8 cellular contexts compared by ENCODE assay signal in the genomic region with DNA sequence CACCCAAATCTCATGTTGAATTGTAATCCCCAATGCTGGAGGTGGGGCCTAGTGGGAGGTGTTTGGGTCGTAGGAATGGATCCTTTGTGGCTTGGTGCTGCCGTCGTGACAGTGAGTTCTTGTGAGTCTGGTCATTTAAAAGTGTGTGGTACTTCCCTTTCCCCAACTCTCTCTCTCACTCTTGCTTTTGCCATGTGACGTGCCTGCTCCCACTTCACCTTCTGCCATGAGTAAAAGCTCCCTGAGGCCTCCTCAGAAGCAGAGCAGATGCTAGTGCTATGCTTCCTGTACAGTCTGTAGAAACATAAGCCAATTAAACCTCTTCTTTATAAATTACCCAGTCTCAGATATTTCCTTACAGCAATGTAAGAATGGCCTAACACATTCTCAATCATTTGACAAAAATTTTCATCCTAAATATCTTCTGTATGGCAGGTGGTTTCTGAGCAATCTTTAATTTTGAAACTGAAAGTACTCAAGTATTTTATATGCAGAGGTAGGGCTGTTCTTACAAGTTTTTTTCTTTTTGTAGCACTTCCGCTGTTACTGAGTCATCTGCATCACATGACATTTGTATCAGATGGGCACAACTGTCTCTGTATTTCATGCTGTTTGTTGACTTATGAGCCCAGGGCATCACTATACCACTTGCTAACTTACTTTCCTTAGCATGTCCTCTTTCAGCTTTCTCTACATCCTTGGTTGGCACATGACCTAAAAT. TPM values are rescaled to one million over a fixed set of nuclear protein-coding genes. Genes with fewer than 3 reads are reported as not detected.
DNase-seq lines count a peak whose midpoint lies in the region; ATAC-seq and TF ChIP-seq lines count a peak whose summit lies in the region.

No MANE protein-coding gene starts in this region.

- no peaks in the 10 kb centered on the region for H3K27me3 Mint-ChIP-seq in T-helper 2 cell treated with Interferon-gamma antibody and Interleukin-4, amounts not matched to agents 5 μg/mL and 100 μg/mL, for 36 hours (ENCODE audit: low read depth)
- peaks cover 6% of the 10 kb centered on the region for H3K27me3 Mint-ChIP-seq in nephron progenitor cell (ENCODE audit: low read depth, poor library complexity)

- H3K4me3 ChIP-seq in duodenal mucosa (ENCODE audit: low read depth in 1 of 2, low read length in 2 of 2) = peak overlapping the region in 1 of 2 donors; percentile 17

- H3K9me3 Mint-ChIP-seq in T-helper 2 cell treated with Interferon-gamma antibody and Interleukin-4, amounts not matched to agents 5 μg/mL and 100 μg/mL, for 36 hours = peaks cover 37% of the 10 kb centered on the region
- H3K9me3 Mint-ChIP-seq in nephron progenitor cell = peaks cover 68% of the 10 kb centered on the region

- peak overlapping the region; percentile 95 for H3K27ac Mint-ChIP-seq in T-helper 2 cell treated with Interferon-gamma antibody and Interleukin-4, amounts not matched to agents 5 μg/mL and 100 μg/mL, for 36 hours
- H3K27ac Mint-ChIP-seq in nephron progenitor cell = no peak overlapping the region

- H3K36me3 Mint-ChIP-seq in T-helper 2 cell treated with Interferon-gamma antibody and Interleukin-4, amounts not matched to agents 5 μg/mL and 100 μg/mL, for 36 hours (ENCODE audit: low read depth) = peaks cover 78% of the 10 kb centered on the region
- H3K36me3 Mint-ChIP-seq in nephron progenitor cell (ENCODE audit: low read depth) = peaks cover 95% of the 10 kb centered on the region

- H3K9me3 ChIP-seq in duodenal mucosa (ENCODE audit: control insufficient read depth in 1 of 2, low read length in 2 of 2) = no peaks in the 10 kb centered on the region

- no peaks in the 10 kb centered on the region for H3K36me3 ChIP-seq in duodenal mucosa (ENCODE audit: control insufficient read depth in 1 of 2, insufficient read depth in 2 of 2, low read length in 2 of 2)

- H3K27me3 ChIP-seq in duodenal mucosa (ENCODE audit: control insufficient read depth in 1 of 2, insufficient read depth in 2 of 2, low read length in 2 of 2) = no peaks in the 10 kb centered on the region

- H3K4me1 Mint-ChIP-seq in T-helper 2 cell treated with Interferon-gamma antibody and Interleukin-4, amounts not matched to agents 5 μg/mL and 100 μg/mL, for 36 hours (ENCODE audit: low read depth) = peaks cover 47% of the 10 kb centered on the region
- peaks cover 2% of the 10 kb centered on the region for H3K4me1 Mint-ChIP-seq in nephron progenitor cell

- DNase-seq in T-helper 2 cell treated with Interferon-gamma antibody and Interleukin-4, amounts not matched to agents 5 μg/mL and 100 μg/mL, for 36 hours (ENCODE audit: low spot score) = peak; percentile 60
- peak; percentile 41 for DNase-seq in pulmonary artery endothelial cell (ENCODE audit: low read depth, low spot score)
- DNase-seq in hippocampal formation (lab: John Stamatoyannopoulos, UW) = no peak
- DNase-seq in NCI-H2196 treated with DMSO at 0.1 percent for 48 hours (lab: John Stamatoyannopoulos, UW; ENCODE audit: unreplicated experiment) = no peak
- DNase-seq in nephron progenitor cell = no peak

- TF ChIP-seq CTCF in nephron progenitor cell (IDR thresholded peaks at IDR 0.05) = no peak

- peak overlapping the region; percentile 28 for H3K27ac ChIP-seq in duodenal mucosa (ENCODE audit: low read depth, low read length)

- H3K4me3 Mint-ChIP-seq in T-helper 2 cell treated with Interferon-gamma antibody and Interleukin-4, amounts not matched to agents 5 μg/mL and 100 μg/mL, for 36 hours = peak overlapping the region; percentile 77
- H3K4me3 Mint-ChIP-seq in nephron progenitor cell = no peak overlapping the region

- H3K9ac ChIP-seq in duodenal mucosa (ENCODE audit: low read depth in 1 of 2, low read length in 2 of 2) = no peak overlapping the region

- ATAC-seq in GM18517 (IDR thresholded peaks at IDR 0.05; ENCODE audit: unreplicated experiment) (peak; percentile 90), HG02981 (IDR thresholded peaks at IDR 0.05; ENCODE audit: unreplicated experiment) (peak; percentile 93)

- H3K4me1 ChIP-seq in duodenal mucosa (ENCODE audit: control insufficient read depth in 1 of 2, insufficient read depth in 2 of 2, low read length in 2 of 2) = peaks cover 0 to 5% of the 10 kb centered on the region in 2 donors

RNA-seq across cellular contexts. Expression of gene RPL39L, which starts 8.8 kb away (rescaled TPM):
- total RNA-seq in pulmonary artery endothelial cell = 40.4 and 45.9 TPM in 2 replicates

Comparison
In these comparisons a context has a peak if more than half of its experiments do, and no peak if none do; other contexts are left out.
1. DNase-seq: peak in T-helper 2 cell treated with Interferon-gamma antibody and Interleukin-4, amounts not matched to agents 5 μg/mL and 100 μg/mL, for 36 hours (single experiment) and pulmonary artery endothelial cell (single experiment); none in hippocampal formation (0 of 2), NCI-H2196 treated with DMSO at 0.1 percent for 48 hours (single experiment) and nephron progenitor cell (single experiment).